ENCODE assay signal across 8 cellular contexts in genomic region chrX:1493877-1494510, GRCh38. TPM values are rescaled to one million over a fixed set of nuclear protein-coding genes. Genes with fewer than 3 reads are reported as not detected.
DNase-seq lines count a peak whose midpoint lies in the region; ATAC-seq and TF ChIP-seq lines count a peak whose summit lies in the region.

No MANE protein-coding gene starts in this region.

- H3K9me3 ChIP-seq in neutrophil: no peaks in the 10 kb centered on the region

- no peaks in the 10 kb centered on the region for H3K27me3 ChIP-seq in neutrophil

- H3K9me3 Mint-ChIP-seq in activated CD8-positive, alpha-beta T cell treated with anti-CD3 and anti-CD28 coated beads, Interleukin-2, amount 10 ng/mL, durations not matched to agents 7 days and 5 days (ENCODE audit: insufficient read depth): peaks cover 10% of the 10 kb centered on the region

- peaks cover 4% of the 10 kb centered on the region for H3K36me3 ChIP-seq in neutrophil

- POLR2A ChIA-PET in activated CD8-positive, alpha-beta T cell treated with anti-CD3 and anti-CD28 coated beads, Interleukin-2, amount 10 ng/mL, durations not matched to agents 7 days and 5 days (lab: Charles Lee): no interaction called here

- no peaks in the 10 kb centered on the region for H3K27me3 Mint-ChIP-seq in activated CD8-positive, alpha-beta T cell treated with anti-CD3 and anti-CD28 coated beads, Interleukin-2, amount 10 ng/mL, durations not matched to agents 7 days and 5 days (ENCODE audit: low read depth)

- ATAC-seq in GM19468 (IDR thresholded peaks at IDR 0.05; ENCODE audit: extremely low read depth, unreplicated experiment): peak; percentile 49
- peak; percentile 50 for ATAC-seq in HG03460 (IDR thresholded peaks at IDR 0.05; ENCODE audit: unreplicated experiment)
- peak; percentile 17 for ATAC-seq in activated CD8-positive, alpha-beta T cell treated with anti-CD3 and anti-CD28 coated beads, Interleukin-2, amount 10 ng/mL, durations not matched to agents 7 days and 5 days

- CTCF ChIA-PET in activated CD8-positive, alpha-beta T cell treated with anti-CD3 and anti-CD28 coated beads, Interleukin-2, amount 10 ng/mL, durations not matched to agents 7 days and 5 days (lab: Charles Lee): no interaction called here

- TF ChIP-seq CTCF in GM12865 (IDR thresholded peaks at IDR 0.05; ENCODE audit: insufficient read depth, low read depth, low read length, missing control alignments) (no peak), neutrophil (IDR thresholded peaks at IDR 0.05) (no peak)

- H3K4me3 ChIP-seq in GM12865 (ENCODE audit: low read depth, low read length) (peak overlapping the region; percentile 64), neutrophil (ENCODE audit: low read depth in 1 of 2, low read length in 1 of 2) (peak overlapping the region; percentile 37 to 42)

- DNase-seq in GM12865 (ENCODE audit: low read depth): peak; percentile 65
- peak; percentile 21 for DNase-seq in activated CD8-positive, alpha-beta T cell treated with anti-CD3 and anti-CD28 coated beads, Interleukin-2, amount 10 ng/mL, durations not matched to agents 7 days and 5 days
- DNase-seq in dedifferentiated amniotic fluid mesenchymal stem cell (ENCODE audit: extremely low spot score): no peak
- DNase-seq in stimulated activated CD4-positive, alpha-beta T cell treated with anti-CD3 and anti-CD28 coated beads, Interleukin-2, amount 100 ng/mL, for 48 hours: no peak
- DNase-seq in activated CD4-positive, alpha-beta T cell treated with anti-CD3 and anti-CD28 coated beads for 1 hour: no peak

- peak overlapping the region; percentile 82 for H3K27ac ChIP-seq in neutrophil

- H3K4me3 Mint-ChIP-seq in activated CD8-positive, alpha-beta T cell treated with anti-CD3 and anti-CD28 coated beads, Interleukin-2, amount 10 ng/mL, durations not matched to agents 7 days and 5 days: no peak overlapping the region

- peaks cover 26% of the 10 kb centered on the region for H3K36me3 Mint-ChIP-seq in activated CD8-positive, alpha-beta T cell treated with anti-CD3 and anti-CD28 coated beads, Interleukin-2, amount 10 ng/mL, durations not matched to agents 7 days and 5 days (ENCODE audit: low read depth)

- peaks cover 17 to 20% of the 10 kb centered on the region in 2 experiments for H3K4me1 ChIP-seq in neutrophil (ENCODE audit: control insufficient read depth in 1 of 2, insufficient read depth in 1 of 2, low read depth in 1 of 2, low read length in 1 of 2)

- H3K27ac Mint-ChIP-seq in activated CD8-positive, alpha-beta T cell treated with anti-CD3 and anti-CD28 coated beads, Interleukin-2, amount 10 ng/mL, durations not matched to agents 7 days and 5 days: peak overlapping the region; percentile 39

- peaks cover 40% of the 10 kb centered on the region for H3K4me1 Mint-ChIP-seq in activated CD8-positive, alpha-beta T cell treated with anti-CD3 and anti-CD28 coated beads, Interleukin-2, amount 10 ng/mL, durations not matched to agents 7 days and 5 days (ENCODE audit: low read depth)

RNA-seq across cellular contexts. Expression of gene ASMTL, which starts 41.3 kb away (rescaled TPM):
- 10 to 100 TPM; 45.3 to 45.9 TPM for total RNA-seq in activated CD8-positive, alpha-beta T cell treated with anti-CD3 and anti-CD28 coated beads, Interleukin-2, amount 10 ng/mL, durations not matched to agents 7 days and 5 days

RNA-seq across cellular contexts. Expression of gene P2RY8, which starts 43.0 kb away (rescaled TPM):
- 10 to 100 TPM; 62.9 to 65.5 TPM for total RNA-seq in activated CD8-positive, alpha-beta T cell treated with anti-CD3 and anti-CD28 coated beads, Interleukin-2, amount 10 ng/mL, durations not matched to agents 7 days and 5 days

Comparison
In these comparisons a context has a peak if more than half of its experiments do, and no peak if none do; other contexts are left out.
1. DNase-seq: peak in GM12865 (single experiment) and activated CD8-positive, alpha-beta T cell treated with anti-CD3 and anti-CD28 coated beads, Interleukin-2, amount 10 ng/mL, durations not matched to agents 7 days and 5 days (single experiment); none in dedifferentiated amniotic fluid mesenchymal stem cell (single experiment), stimulated activated CD4-positive, alpha-beta T cell treated with anti-CD3 and anti-CD28 coated beads, Interleukin-2, amount 100 ng/mL, for 48 hours (0 of 2) and activated CD4-positive, alpha-beta T cell treated with anti-CD3 and anti-CD28 coated beads for 1 hour (single experiment).
2. Peak in every context shown above with its lines, with median percentiles within 50 percentile points of each other: ATAC-seq.